8 cellular contexts compared by ENCODE assay signal in the genomic region with DNA sequence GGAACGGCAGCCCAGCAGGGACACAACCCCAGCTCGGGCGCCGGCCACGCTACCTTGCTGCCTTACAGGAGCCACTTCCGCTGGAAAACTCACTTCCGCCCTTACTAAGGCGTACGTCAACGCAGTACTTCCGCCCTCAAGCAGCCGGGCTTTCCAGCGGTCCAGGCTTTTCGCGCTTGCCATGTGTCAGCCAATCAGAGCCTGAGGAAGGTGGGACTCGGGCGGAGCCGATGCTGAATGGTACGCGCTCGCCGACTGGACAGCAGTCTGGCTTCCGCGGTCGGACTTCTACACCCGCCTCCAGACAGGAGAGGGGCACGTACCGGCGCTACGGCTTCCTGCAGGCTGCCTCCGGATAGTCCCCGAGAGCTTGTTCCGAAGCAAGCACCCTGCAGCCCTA. TPM values are rescaled to one million over a fixed set of nuclear protein-coding genes. Genes with fewer than 3 reads are reported as not detected.
A peak's percentile ranks its signal among the peaks of the same experiment; 100 is the strongest.
DNase-seq lines count a peak whose midpoint lies in the region; ATAC-seq, FAIRE-seq and TF ChIP-seq lines count a peak whose summit lies in the region.
"Not testable (repeated sequence)": the region's sequence is repeated elsewhere in the genome, so short reads cannot be mapped to it uniquely, and the experiment has no call there.

A gene (minus strand): TSS at position 83 of the 400 bp plus-strand sequence. CDS start 98 bp downstream, outside the sequence.
A gene (plus strand): TSS at position 265 of the 400 bp plus-strand sequence.

- not testable (repeated sequence) for H3K36me3 Mint-ChIP-seq in activated CD8-positive, alpha-beta memory T cell treated with anti-CD3 and anti-CD28 coated beads, Interleukin-2, amount 10 ng/mL, durations not matched to agents 7 days and 5 days

- not testable (repeated sequence) for H3K36me3 ChIP-seq in esophagus muscularis mucosa; urinary bladder (ENCODE audit: insufficient read depth)

- CTCF ChIA-PET in activated CD8-positive, alpha-beta memory T cell treated with anti-CD3 and anti-CD28 coated beads, Interleukin-2, amount 10 ng/mL, durations not matched to agents 7 days and 5 days (lab: Charles Lee): not testable (repeated sequence)

- H3K27ac Mint-ChIP-seq in activated CD8-positive, alpha-beta memory T cell treated with anti-CD3 and anti-CD28 coated beads, Interleukin-2, amount 10 ng/mL, durations not matched to agents 7 days and 5 days: not testable (repeated sequence)

- not testable (repeated sequence) for TF ChIP-seq EP300 in esophagus muscularis mucosa (IDR thresholded peaks at IDR 0.05)

- not testable (repeated sequence) for H3K27me3 ChIP-seq in esophagus muscularis mucosa

- not testable (repeated sequence) for H3K4me3 Mint-ChIP-seq in activated CD8-positive, alpha-beta memory T cell treated with anti-CD3 and anti-CD28 coated beads, Interleukin-2, amount 10 ng/mL, durations not matched to agents 7 days and 5 days

- not testable (repeated sequence) for H3K27ac ChIP-seq in esophagus muscularis mucosa (replicated peaks in 1 of 4); urinary bladder (ENCODE audit: low read depth)

- not testable (repeated sequence) for H3K9me3 ChIP-seq in esophagus muscularis mucosa

- not testable (repeated sequence) for H3K4me1 Mint-ChIP-seq in activated CD8-positive, alpha-beta memory T cell treated with anti-CD3 and anti-CD28 coated beads, Interleukin-2, amount 10 ng/mL, durations not matched to agents 7 days and 5 days

- H3K9me3 Mint-ChIP-seq in activated CD8-positive, alpha-beta memory T cell treated with anti-CD3 and anti-CD28 coated beads, Interleukin-2, amount 10 ng/mL, durations not matched to agents 7 days and 5 days (ENCODE audit: low read depth): not testable (repeated sequence)

- peak; percentile 94 for FAIRE-seq in HTR-8/SVneo (lab: Jason Lieb, UNC)

- not testable (repeated sequence) for TF ChIP-seq CTCF in esophagus muscularis mucosa (IDR thresholded peaks at IDR 0.05)

- H3K27me3 Mint-ChIP-seq in activated CD8-positive, alpha-beta memory T cell treated with anti-CD3 and anti-CD28 coated beads, Interleukin-2, amount 10 ng/mL, durations not matched to agents 7 days and 5 days: not testable (repeated sequence)

- not testable (repeated sequence) for H3K4me1 ChIP-seq in esophagus muscularis mucosa; urinary bladder (ENCODE audit: insufficient read depth)

- not testable (repeated sequence) for H3K4me3 ChIP-seq in esophagus muscularis mucosa; urinary bladder (ENCODE audit: low read depth, low read length)

- intact Hi-C loops in esophagus muscularis mucosa (cut with DNase I): not testable (repeated sequence)

- TF ChIP-seq POLR2A in esophagus muscularis mucosa (IDR thresholded peaks at IDR 0.05; ENCODE audit: low read depth): not testable (repeated sequence)

- WGBS in esophagus muscularis mucosa: no CpG with 5 or more reads among the region's 33 CpGs
- WGBS in urinary bladder: no CpG with 5 or more reads among the region's 33 CpGs

- ATAC-seq in GM18508 (IDR thresholded peaks at IDR 0.05; ENCODE audit: insufficient read depth, unreplicated experiment) (peak; percentile 72), GM21447 (IDR thresholded peaks at IDR 0.05; ENCODE audit: unreplicated experiment) (peak; percentile 83), HG02970 (IDR thresholded peaks at IDR 0.05; ENCODE audit: low FRiP score, unreplicated experiment) (peak; percentile 83)
- peak; percentile 89 for ATAC-seq in activated CD8-positive, alpha-beta memory T cell treated with anti-CD3 and anti-CD28 coated beads, Interleukin-2, amount 10 ng/mL, durations not matched to agents 7 days and 5 days

- DNase-seq in HTR-8/SVneo (ENCODE audit: insufficient read length, low spot score); activated CD8-positive, alpha-beta memory T cell treated with anti-CD3 and anti-CD28 coated beads, Interleukin-2, amount 10 ng/mL, durations not matched to agents 7 days and 5 days; esophagus muscularis mucosa (ENCODE audit: extremely low spot score); myocyte (ENCODE audit: low read depth): not testable (repeated sequence)

RNA-seq across cellular contexts. Expression of the first gene that starts in this region (rescaled TPM):
- total RNA-seq in activated CD8-positive, alpha-beta memory T cell treated with anti-CD3 and anti-CD28 coated beads, Interleukin-2, amount 10 ng/mL, durations not matched to agents 7 days and 5 days: 10 to 100 TPM; 11.0 to 12.3 TPM
- total RNA-seq in esophagus muscularis mucosa: 10 to 100 TPM in 2 of 4 donors, 1 to 10 TPM in 2; 8.3 to 12.1 (median 10.2) TPM
- total RNA-seq in myocyte: 9.5 and 11.2 TPM in 2 replicates
- polyA plus RNA-seq in myocyte (2012): 20.9 TPM
- 23.3 TPM for total RNA-seq in urinary bladder
- polyA plus RNA-seq in urinary bladder: 15.0 TPM

RNA-seq across cellular contexts. Expression of the second gene that starts in this region (rescaled TPM):
- total RNA-seq in activated CD8-positive, alpha-beta memory T cell treated with anti-CD3 and anti-CD28 coated beads, Interleukin-2, amount 10 ng/mL, durations not matched to agents 7 days and 5 days: 10 to 100 TPM; 34.9 to 51.6 TPM
- total RNA-seq in esophagus muscularis mucosa (10 to 100 TPM in 3 of 4 donors, 1 to 10 TPM in 1; 2.5 to 30.2 (median 13.6) TPM), myocyte (17.7 and 20.6 TPM in 2 replicates), urinary bladder (1.9 TPM)
- 1.0 TPM for polyA plus RNA-seq in myocyte (2012)
- polyA plus RNA-seq in urinary bladder: 37.4 TPM
